Comparison of ENCODE assay signal across 9 cellular contexts in the genomic region with DNA sequence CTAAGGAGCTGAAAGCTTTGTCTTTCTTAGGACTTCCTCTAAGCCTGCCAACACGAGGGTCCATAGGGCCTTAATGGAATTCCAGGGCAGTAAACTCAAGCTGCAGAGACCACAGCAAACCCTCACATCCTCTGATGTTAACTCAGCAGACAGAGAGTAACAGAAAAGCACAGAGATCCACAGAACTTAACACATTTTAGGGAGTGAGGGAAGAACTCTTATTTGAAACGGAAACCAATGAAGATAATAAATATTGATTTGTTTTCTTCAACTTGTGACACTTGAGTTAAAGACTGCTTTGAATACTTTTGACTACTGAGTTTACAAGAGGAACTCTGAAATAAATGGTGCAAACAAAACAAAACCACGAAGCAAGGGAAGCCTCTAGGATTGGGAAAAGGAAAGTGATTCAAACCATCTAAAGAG. TPM values are rescaled to one million over a fixed set of nuclear protein-coding genes. Genes with fewer than 3 reads are reported as not detected.
DNase-seq lines count a peak whose midpoint lies in the region; ATAC-seq and TF ChIP-seq lines count a peak whose summit lies in the region.
"Had no signal": no experiment of that assay in that cellular context is flagged by ENCODE, and none has a peak within 500 bp of the region (broad histone marks: within the 10 kb centered on the region; RNA-seq: fewer than 3 reads in every experiment).

No MANE protein-coding gene starts in this region.

- DNase-seq in SK-N-MC (ENCODE audit: low read depth, low spot score) (no peak), type B pancreatic cell (ENCODE audit: extremely low spot score, unreplicated experiment) (no peak), iPS-NIHi11 (ENCODE audit: low spot score) (no peak), GM13977 (ENCODE audit: low spot score) (no peak), NCI-H146 (lab: John Stamatoyannopoulos, UW) (no peak), aorta (no peak)
- DNase-seq: KBM-7 had no signal

- 21 to 25% methylated on average over 3 of the region's 3 CpGs for WGBS in esophagus, 2 donors
- 27 to 32% methylated on average over 3 of the region's 3 CpGs for WGBS in aorta, 2 donors

- no peak for ATAC-seq in aorta (ENCODE audit: low FRiP score)

- no peak overlapping the region for H3K9ac ChIP-seq in SK-N-MC (ENCODE audit: insufficient read length)

- H3K27ac ChIP-seq in SK-N-MC (peak overlapping the region; percentile 73), esophagus (ENCODE audit: low read depth in 2 of 2, low read length in 1 of 2) (peak overlapping the region; percentile 80 to 81), muscle layer of duodenum (ENCODE audit: low read length) (peak overlapping the region; percentile 75), aorta (ENCODE audit: low read depth in 1 of 2, low read length in 2 of 2) (peak overlapping the region in 1 of 2 donors; percentile 76)

- H3K4me3 Mint-ChIP-seq in type B pancreatic cell, result no peak overlapping the region

- peak overlapping the region; percentile 9 for H3K27ac Mint-ChIP-seq in type B pancreatic cell

- H3K4me1 ChIP-seq in esophagus (ENCODE audit: control insufficient read depth in 2 of 2, insufficient read depth in 2 of 2, low read length in 1 of 2), result peaks cover 0 to 4% of the 10 kb centered on the region in 2 donors
- peaks cover 22 to 39% of the 10 kb centered on the region in 2 donors for H3K4me1 ChIP-seq in muscle layer of duodenum (ENCODE audit: control insufficient read depth in 1 of 2, insufficient read depth in 2 of 2, low read length in 2 of 2)
- H3K4me1 ChIP-seq in aorta (ENCODE audit: control insufficient read depth in 1 of 2, insufficient read depth in 2 of 2, low read length in 2 of 2), result peaks cover 0 to 1% of the 10 kb centered on the region in 2 donors

- no peak overlapping the region for H3K4me3 ChIP-seq in SK-N-MC
- H3K4me3 ChIP-seq in esophagus (ENCODE audit: low read depth in 1 of 2, low read length in 2 of 2), result no peak overlapping the region
- H3K4me3 ChIP-seq in muscle layer of duodenum (ENCODE audit: low read depth in 1 of 2, low read length in 2 of 2), result no peak overlapping the region
- H3K4me3 ChIP-seq in aorta (ENCODE audit: low read length in 2 of 2), result no peak overlapping the region

- H3K27me3 Mint-ChIP-seq in type B pancreatic cell, result no peaks in the 10 kb centered on the region

- intact Hi-C loops in aorta (cut with DNase I), result no loop called here

- H3K27me3 ChIP-seq in esophagus (ENCODE audit: control insufficient read depth in 1 of 2, insufficient read depth in 2 of 2, low read length in 2 of 2) (no peaks in the 10 kb centered on the region), muscle layer of duodenum (ENCODE audit: low read depth, low read length) (no peaks in the 10 kb centered on the region), aorta (ENCODE audit: control insufficient read depth in 1 of 2, insufficient read depth in 2 of 2, low read length in 1 of 2) (no peaks in the 10 kb centered on the region)

- H3K9me3 Mint-ChIP-seq in type B pancreatic cell, result no peaks in the 10 kb centered on the region

- TF ChIP-seq CTCF in type B pancreatic cell (conservative IDR thresholded peaks at IDR 0.05), result no peak
- no peak for TF ChIP-seq CTCF in GM13977 (IDR thresholded peaks at IDR 0.05; ENCODE audit: extremely low read depth, insufficient read depth, missing control alignments)

- H3K36me3 Mint-ChIP-seq in type B pancreatic cell, result peaks cover 24% of the 10 kb centered on the region

- peaks cover 19% of the 10 kb centered on the region for H3K4me1 Mint-ChIP-seq in type B pancreatic cell (ENCODE audit: unreplicated experiment)

- in situ Hi-C loops in GM13977 (cut with MboI; ENCODE audit: low pct_unique_long_range_greater_than_20kb, low sequenced_read_pairs, unreplicated experiment), result loop anchor here (25.0 kb wide), 1 partner anchor 330 kb away; no protein-coding TSS in a partner anchor

- H3K9me3 ChIP-seq in SK-N-MC (ENCODE audit: low read depth, low read length) (no peaks in the 10 kb centered on the region), esophagus (ENCODE audit: control insufficient read depth in 2 of 2, insufficient read depth in 1 of 2, low read depth in 1 of 2, low read length in 1 of 2) (no peaks in the 10 kb centered on the region), muscle layer of duodenum (ENCODE audit: control insufficient read depth in 1 of 2, low read length in 2 of 2) (no peaks in the 10 kb centered on the region), aorta (ENCODE audit: control insufficient read depth, low read length) (no peaks in the 10 kb centered on the region)

- H3K36me3 ChIP-seq in SK-N-MC (ENCODE audit: insufficient read depth, low read length) (peaks cover 42% of the 10 kb centered on the region; the same call in 1 of the 2 replicates), esophagus (ENCODE audit: control insufficient read depth in 2 of 2, insufficient read depth in 2 of 2, low read length in 1 of 2) (peaks cover 8 to 12% of the 10 kb centered on the region in 2 donors), muscle layer of duodenum (ENCODE audit: control insufficient read depth in 1 of 2, insufficient read depth in 2 of 2, low read length in 2 of 2) (peaks cover 18 to 34% of the 10 kb centered on the region in 2 donors), aorta (ENCODE audit: control insufficient read depth in 1 of 2, insufficient read depth in 2 of 2, low read length in 1 of 2) (peaks cover 3 to 5% of the 10 kb centered on the region in 2 donors)

RNA-seq across cellular contexts. Expression of gene DYNC1LI2, which starts 9.4 kb away (rescaled TPM):
- polyA plus RNA-seq in esophagus (10 to 100 TPM; 34.5 to 41.3 TPM), aorta (100 to 1,000 TPM in 1 of 2 donors, 10 to 100 TPM in 1; 78.3 to 121 TPM)
- total RNA-seq in type B pancreatic cell (ENCODE audit: low replicate concordance) (113 and 135 TPM in 2 replicates), aorta (100 to 1,000 TPM; 166 to 169 TPM)

RNA-seq across cellular contexts. Expression of gene CMTM4, which starts 45.4 kb away (rescaled TPM):
- polyA plus RNA-seq in esophagus, result 1 to 10 TPM; 5.1 to 7.3 TPM
- total RNA-seq in type B pancreatic cell (ENCODE audit: low replicate concordance), result 64.4 and 72.1 TPM in 2 replicates
- 10 to 100 TPM; 16.5 to 24.9 TPM for total RNA-seq in aorta
- polyA plus RNA-seq in aorta, result 10 to 100 TPM in 1 of 2 donors, 1 to 10 TPM in 1; 8.9 to 10.4 TPM

RNA-seq across cellular contexts. Expression of gene TERB1, which starts 59.4 kb away (rescaled TPM):
- polyA plus RNA-seq in esophagus (not detected), aorta (not detected)
- total RNA-seq in type B pancreatic cell (ENCODE audit: low replicate concordance) (0.41 TPM in 1 of 2 replicates, not detected in the other), aorta (not detected)
